Comparison of ENCODE assay signal across 11 cellular contexts in genomic region chr7:130814753-130815152, GRCh38.
DNase-seq lines count a peak whose midpoint lies in the region; ATAC-seq and TF ChIP-seq lines count a peak whose summit lies in the region.
"Had no signal": no experiment of that assay in that cellular context is flagged by ENCODE, and none has a peak within 500 bp of the region (broad histone marks: within the 10 kb centered on the region; RNA-seq: fewer than 3 reads in every experiment).

No MANE protein-coding gene starts in this region.

- no peaks in the 10 kb centered on the region for H3K4me1 ChIP-seq in mesendoderm (ENCODE audit: control insufficient read depth, low read depth, low read length)

- H3K79me2 ChIP-seq in mesendoderm (ENCODE audit: control insufficient read depth, insufficient read depth, low read length): no peaks in the 10 kb centered on the region

- H3K4me3 Mint-ChIP-seq in immature natural killer cell: no peak overlapping the region
- H3K4me3 Mint-ChIP-seq: naive B cell; stimulated activated naive CD8-positive, alpha-beta T cell treated with anti-CD3 and anti-CD28 coated beads, Interleukin-15, amount 100 ng/mL, for 72 hours had no signal

- H3K18ac ChIP-seq in mesendoderm (ENCODE audit: low read length): no peak overlapping the region

- H3K27ac Mint-ChIP-seq in immature natural killer cell: no peak overlapping the region
- H3K27ac Mint-ChIP-seq: naive B cell; stimulated activated naive CD8-positive, alpha-beta T cell treated with anti-CD3 and anti-CD28 coated beads, Interleukin-15, amount 100 ng/mL, for 72 hours had no signal

- H4K5ac ChIP-seq in mesendoderm (ENCODE audit: low read length): no peak overlapping the region

- peak; percentile 64 for DNase-seq in EH (ENCODE audit: low read depth)
- peak; percentile 41 for DNase-seq in astrocyte of the hippocampus (ENCODE audit: low read depth, low spot score)
- DNase-seq in mesendoderm: peak; percentile 31
- DNase-seq in immature natural killer cell: no peak
- no peak for DNase-seq in DMS79 treated with DMSO at 0.1 percent for 48 hours (lab: John Stamatoyannopoulos, UW)
- DNase-seq: amygdala; naive B cell; stimulated activated naive CD8-positive, alpha-beta T cell treated with anti-CD3 and anti-CD28 coated beads, Interleukin-15, amount 100 ng/mL, for 72 hours had no signal

- H3K56ac ChIP-seq in mesendoderm (ENCODE audit: low read length): no peak overlapping the region

- no peak overlapping the region for H3K4ac ChIP-seq in mesendoderm (ENCODE audit: low read depth, low read length)

- peaks cover 2 to 5% (median 3%) of the 10 kb centered on the region in 3 donors for H3K27me3 Mint-ChIP-seq in immature natural killer cell (ENCODE audit: low read depth in 3 of 3)

- H3K27me3 ChIP-seq in mesendoderm (ENCODE audit: insufficient read depth, low read length, poor library complexity): no peaks in the 10 kb centered on the region
- H3K27me3 ChIP-seq: SJCRH30 had no signal

- no peak overlapping the region for H2BK15ac ChIP-seq in mesendoderm (replicated peaks; ENCODE audit: low read depth)

- H3K4me1 Mint-ChIP-seq in immature natural killer cell: no peaks in the 10 kb centered on the region
- H3K4me1 Mint-ChIP-seq: naive B cell; stimulated activated naive CD8-positive, alpha-beta T cell treated with anti-CD3 and anti-CD28 coated beads, Interleukin-15, amount 100 ng/mL, for 72 hours had no signal

- H3K36me3 Mint-ChIP-seq in immature natural killer cell: no peaks in the 10 kb centered on the region
- H3K36me3 Mint-ChIP-seq: naive B cell had no signal

- no peak overlapping the region for H3K4me2 ChIP-seq in mesendoderm (ENCODE audit: low read length)

- H3K9ac ChIP-seq in mesendoderm (ENCODE audit: low read length): no peak overlapping the region

- no peak overlapping the region for H3K23ac ChIP-seq in mesendoderm (ENCODE audit: low read length)

- no peaks in the 10 kb centered on the region for H3K79me1 ChIP-seq in mesendoderm (ENCODE audit: low read length)

- no peak overlapping the region for H2BK5ac ChIP-seq in mesendoderm (ENCODE audit: low read length)

- no peaks in the 10 kb centered on the region for H3K9me3 Mint-ChIP-seq in immature natural killer cell

- no CpG with 5 or more reads among the region's 2 CpGs for WGBS in mesendoderm (ENCODE audit: extremely low coverage, insufficient coverage, low lambda C conversion rate)

- peak; percentile 44 for TF ChIP-seq RAD21 in Ishikawa (IDR thresholded peaks at IDR 0.05; ENCODE audit: low read depth)

- H3K4me3 ChIP-seq in mesendoderm (ENCODE audit: low read length): no peak overlapping the region
- H3K4me3 ChIP-seq: SJCRH30 had no signal

- H2AK5ac ChIP-seq in mesendoderm (ENCODE audit: low read length): no peak overlapping the region

- H2BK120ac ChIP-seq in mesendoderm (ENCODE audit: low read depth, low read length): no peak overlapping the region

- no peaks in the 10 kb centered on the region for H3K36me3 ChIP-seq in mesendoderm (ENCODE audit: control insufficient read depth, insufficient read depth, low read length)
- H3K36me3 ChIP-seq: SJCRH30 had no signal

- no peak overlapping the region for H4K8ac ChIP-seq in mesendoderm (ENCODE audit: low read depth, low read length)

- no peak overlapping the region for H3K27ac ChIP-seq in mesendoderm (ENCODE audit: low read depth, low read length)
- H3K27ac ChIP-seq: SJCRH30 had no signal

- no peak for ATAC-seq in HG03025 (IDR thresholded peaks at IDR 0.05; ENCODE audit: low FRiP score, unreplicated experiment)
- ATAC-seq: stimulated activated naive CD8-positive, alpha-beta T cell treated with anti-CD3 and anti-CD28 coated beads, Interleukin-15, amount 100 ng/mL, for 72 hours had no signal

- TF ChIP-seq EP300 in Ishikawa (IDR thresholded peaks at IDR 0.05; ENCODE audit: borderline replicate concordance): no peak

TF ChIP-seq in Ishikawa, 13 proteins besides CTCF, POLR2A, EP300 and RAD21:
- no peak for TF ChIP-seq TCF12 (IDR thresholded peaks at IDR 0.05; ENCODE audit: low read depth)
- TF ChIP-seq FOXM1 (IDR thresholded peaks at IDR 0.05; ENCODE audit: borderline replicate concordance, low read depth): no peak
- TF ChIP-seq CREB1 (IDR thresholded peaks at IDR 0.05; ENCODE audit: low read depth): no peak
- no peak for TF ChIP-seq ZBTB7A (IDR thresholded peaks at IDR 0.05; ENCODE audit: low read depth)
- no peak for TF ChIP-seq EGR1 (IDR thresholded peaks at IDR 0.05)
- TF ChIP-seq REST (IDR thresholded peaks at IDR 0.05; ENCODE audit: low read depth): 0 out of 2 replicates have a peak, but pooled peaks have one; percentile 14
- no peak for TF ChIP-seq CEBPB (IDR thresholded peaks at IDR 0.05)

Comparison
In these comparisons a context has a peak if more than half of its experiments do, and no peak if none do; other contexts are left out.
1. DNase-seq: peak in EH (single experiment), astrocyte of the hippocampus (single experiment) and mesendoderm (single experiment); none in immature natural killer cell (0 of 3) and DMS79 treated with DMSO at 0.1 percent for 48 hours (single experiment).